In the genomic region with DNA sequence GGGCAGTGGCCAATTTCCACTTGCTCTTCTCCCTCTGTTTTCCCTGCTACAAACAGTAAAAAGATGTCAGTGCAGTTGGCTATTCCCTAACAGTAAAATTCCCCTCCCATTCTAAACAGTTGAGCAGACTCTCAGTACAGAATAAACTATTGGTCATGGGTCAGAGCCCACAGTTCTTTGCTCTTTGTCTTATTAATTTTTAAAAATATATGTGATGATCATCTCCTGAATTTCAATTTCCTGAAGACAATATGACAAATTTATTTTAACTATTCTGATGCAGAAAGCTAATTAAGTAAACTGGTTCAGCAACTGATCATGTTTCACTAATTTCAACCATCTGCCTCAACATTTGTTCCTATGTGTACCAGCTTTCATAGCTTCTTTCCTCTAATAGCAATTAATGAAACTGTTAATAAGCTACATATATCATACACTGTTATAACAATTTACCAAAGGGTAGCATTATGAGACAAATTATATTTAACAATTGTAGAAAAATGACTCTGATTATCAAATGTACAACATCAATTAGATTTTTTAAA, we compare ENCODE assay signal across 26 cellular contexts. TPM values are rescaled to one million over a fixed set of nuclear protein-coding genes. Genes with fewer than 3 reads are reported as not detected.
DNase-seq lines count a peak whose midpoint lies in the region; ATAC-seq, FAIRE-seq and TF ChIP-seq lines count a peak whose summit lies in the region.
"Had no signal": no experiment of that assay in that cellular context is flagged by ENCODE, and none has a peak within 500 bp of the region (broad histone marks: within the 10 kb centered on the region; RNA-seq: fewer than 3 reads in every experiment).

No MANE protein-coding gene starts in this region.

- no peak overlapping the region for H3K9ac ChIP-seq in endothelial cell of umbilical vein (replicated peaks; ENCODE audit: extremely low read depth, insufficient read depth, low read length)
- H3K9ac ChIP-seq: BLaER1 treated with 17β-estradiol and CSF1 and Interleukin-3, amounts not matched to agents 10 nM and 100 nM; SK-N-SH had no signal

- CTCF ChIA-PET in endothelial cell of umbilical vein (lab: Charles Lee) = no interaction called here

- H3K4me3 Mint-ChIP-seq in activated T-cell treated with anti-CD3 and anti-CD28 coated beads, Interleukin-2, amount 50 U/mL, for 4 hours = no peak overlapping the region
- H3K4me3 Mint-ChIP-seq: CD4-positive, alpha-beta T cell; T-helper 1 cell treated with Interleukin-12 subunit alpha and Interleukin-12 subunit beta and Interleukin-4 antibody, amounts not matched to agents 30 μg/mL and 1 μg/mL, for 36 hours had no signal

- H3K27me3 Mint-ChIP-seq in activated T-cell treated with anti-CD3 and anti-CD28 coated beads, Interleukin-2, amount 50 U/mL, for 4 hours (ENCODE audit: low read depth) = peaks cover 14% of the 10 kb centered on the region

- no peaks in the 10 kb centered on the region for H3K4me1 ChIP-seq in endothelial cell of umbilical vein (ENCODE audit: control insufficient read depth, extremely low read depth, insufficient read depth, low read length)
- H3K4me1 ChIP-seq: BLaER1 treated with 17β-estradiol and CSF1 and Interleukin-3, amounts not matched to agents 10 nM and 100 nM had no signal

- peak; percentile 10 for DNase-seq in Ammon's horn (ENCODE audit: low spot score)
- peak; percentile 84 for DNase-seq in G401 (ENCODE audit: low spot score)
- DNase-seq in NCI-H2171 treated with DMSO at 0.1 percent for 48 hours (lab: John Stamatoyannopoulos, UW) = peak; percentile 85
- DNase-seq in endothelial cell of umbilical vein (ENCODE audit: low read depth, low spot score) = no peak
- no peak for DNase-seq in activated T-cell treated with anti-CD3 and anti-CD28 coated beads, Interleukin-2, amount 50 U/mL, for 4 hours
- DNase-seq: CD4-positive, alpha-beta T cell; GDM1; KBM-7; MG63; NCI-H1048; NCI-H1417; NCI-H187 treated with DMSO at 0.1 percent for 48 hours; NCI-H2227 treated with DMSO at 0.1 percent for 48 hours; NCI-H510A treated with DMSO at 0.1 percent for 48 hours; NCI-H774; SK-N-SH; SW 1271 had no signal

- no TSS peak for BruUV-seq in endothelial cell of umbilical vein (replicated peaks; lab: Mats Ljungman, UMichigan)

- H4K20me1 ChIP-seq in endothelial cell of umbilical vein (replicated peaks; ENCODE audit: control insufficient read depth, extremely low read depth, insufficient read depth, low read length) = no peaks in the 10 kb centered on the region
- H4K20me1 ChIP-seq: BLaER1 treated with 17β-estradiol and CSF1 and Interleukin-3, amounts not matched to agents 10 nM and 100 nM had no signal

- H3K27me3 ChIP-seq in endothelial cell of umbilical vein (ENCODE audit: control insufficient read depth in 2 of 2, insufficient read depth in 2 of 2, low read length in 2 of 2) = no peaks in the 10 kb centered on the region
- H3K27me3 ChIP-seq: BLaER1 treated with 17β-estradiol and CSF1 and Interleukin-3, amounts not matched to agents 10 nM and 100 nM; MG63 had no signal

- in situ Hi-C loops in G401 (cut with HindIII; ENCODE audit: low sequenced_read_pairs) = no loop called here

- no peak for TF ChIP-seq CTCF in endothelial cell of umbilical vein (IDR thresholded peaks at IDR 0.05; ENCODE audit: extremely low read depth in 1 of 2, insufficient read depth in 1 of 2, low read depth in 1 of 2, low read length in 2 of 2)

- intact Hi-C loops in endothelial cell of umbilical vein (cut with micrococcal nuclease) = no loop called here

- POLR2A ChIA-PET in endothelial cell of umbilical vein (lab: Charles Lee) = no interaction called here

- no peak overlapping the region for H3K4me3 ChIP-seq in endothelial cell of umbilical vein (replicated peaks in 1 of 3; ENCODE audit: insufficient read depth in 1 of 3, low read depth in 1 of 3, low read length in 3 of 3)
- H3K4me3 ChIP-seq: BLaER1 treated with 17β-estradiol and CSF1 and Interleukin-3, amounts not matched to agents 10 nM and 100 nM; GM12878; MG63 had no signal

- H3K9me3 Mint-ChIP-seq in activated T-cell treated with anti-CD3 and anti-CD28 coated beads, Interleukin-2, amount 50 U/mL, for 4 hours = no peaks in the 10 kb centered on the region
- H3K9me3 Mint-ChIP-seq: CD4-positive, alpha-beta T cell; T-helper 1 cell treated with Interleukin-12 subunit alpha and Interleukin-12 subunit beta and Interleukin-4 antibody, amounts not matched to agents 30 μg/mL and 1 μg/mL, for 36 hours had no signal

- H3K36me3 ChIP-seq in endothelial cell of umbilical vein (ENCODE audit: control insufficient read depth in 2 of 2, extremely low read depth in 1 of 2, insufficient read depth in 2 of 2, low read length in 2 of 2) = no peaks in the 10 kb centered on the region
- H3K36me3 ChIP-seq: BLaER1 treated with 17β-estradiol and CSF1 and Interleukin-3, amounts not matched to agents 10 nM and 100 nM; MG63 had no signal

- no peaks in the 10 kb centered on the region for H3K36me3 Mint-ChIP-seq in activated T-cell treated with anti-CD3 and anti-CD28 coated beads, Interleukin-2, amount 50 U/mL, for 4 hours (ENCODE audit: insufficient read depth)

- no peaks in the 10 kb centered on the region for H3K4me1 Mint-ChIP-seq in activated T-cell treated with anti-CD3 and anti-CD28 coated beads, Interleukin-2, amount 50 U/mL, for 4 hours (ENCODE audit: low read depth)

- H2AFZ ChIP-seq in endothelial cell of umbilical vein (ENCODE audit: low read depth, low read length) = no peak overlapping the region

- dilution Hi-C loops in endothelial cell of umbilical vein (cut with MboI; ENCODE audit: extremely low pct_ligation_motif_present, low sequenced_read_pairs) = no loop called here

- H3K9me1 ChIP-seq in endothelial cell of umbilical vein (replicated peaks; ENCODE audit: control insufficient read depth, extremely low read depth, insufficient read depth, low read length) = no peaks in the 10 kb centered on the region

- H3K79me2 ChIP-seq in endothelial cell of umbilical vein (ENCODE audit: control insufficient read depth, insufficient read depth, low read length) = no peaks in the 10 kb centered on the region

- TF ChIP-seq POLR2A in endothelial cell of umbilical vein (IDR thresholded peaks at IDR 0.05; ENCODE audit: low read depth, low read length) = no peak

- FAIRE-seq in endothelial cell of umbilical vein (lab: Jason Lieb, UNC) = peak; percentile 48
- FAIRE-seq: A204.1, D721Med, GM12878, HTR-8/SVneo, RCC 7860 had no signal

- no peak overlapping the region for H3K4me2 ChIP-seq in endothelial cell of umbilical vein (ENCODE audit: insufficient read depth, low read length)
- H3K4me2 ChIP-seq: BLaER1 treated with 17β-estradiol and CSF1 and Interleukin-3, amounts not matched to agents 10 nM and 100 nM; SK-N-SH had no signal

- no peak overlapping the region for H3K27ac ChIP-seq in endothelial cell of umbilical vein (ENCODE audit: insufficient read depth, low read depth, low read length)
- H3K27ac ChIP-seq: BLaER1 treated with 17β-estradiol and CSF1 and Interleukin-3, amounts not matched to agents 10 nM and 100 nM had no signal

- H3K9me3 ChIP-seq in endothelial cell of umbilical vein (replicated peaks; ENCODE audit: control insufficient read depth, insufficient read depth, low read length) = no peaks in the 10 kb centered on the region
- H3K9me3 ChIP-seq: BLaER1 treated with 17β-estradiol and CSF1 and Interleukin-3, amounts not matched to agents 10 nM and 100 nM; MG63; SK-N-SH had no signal

- no peak for ATAC-seq in HG02642 (IDR thresholded peaks at IDR 0.05; ENCODE audit: poor library complexity, unreplicated experiment)
- no peak for ATAC-seq in GM21737 (IDR thresholded peaks at IDR 0.05; ENCODE audit: unreplicated experiment)
- ATAC-seq in activated T-cell treated with anti-CD3 and anti-CD28 coated beads, Interleukin-2, amount 50 U/mL, for 4 hours = no peak
- ATAC-seq: GM12878 had no signal

TF ChIP-seq in endothelial cell of umbilical vein, 7 proteins besides CTCF, POLR2A, EP300 and RAD21:
- TF ChIP-seq MYC (IDR thresholded peaks at IDR 0.05; ENCODE audit: low read depth, low read length) (no peak), GATA2 (IDR thresholded peaks at IDR 0.05; ENCODE audit: insufficient read depth, insufficient read length, low read depth, low read length) (no peak), POLR2AphosphoS5 (IDR thresholded peaks at IDR 0.05; ENCODE audit: insufficient read depth, low read depth, low read length) (no peak), EZH2 (IDR thresholded peaks at IDR 0.05; ENCODE audit: borderline replicate concordance, low read depth, low read length, severe bottlenecking) (no peak)

RNA-seq across cellular contexts. Expression of gene GALNT5, which starts 41.0 kb away (rescaled TPM):
- total RNA-seq in G401 (2014; rRNA removed; shearing (Covaris generic)) = not detected in 2 replicates
- not detected in 2 replicates for total RNA-seq in endothelial cell of umbilical vein
- not detected in 2 replicates for polyA plus RNA-seq in endothelial cell of umbilical vein
- not detected in 2 replicates for polyA plus RNA-seq in endothelial cell of umbilical vein (2011; cell fraction: cytosol; rRNA removed)
- not detected in 2 replicates for polyA plus RNA-seq in endothelial cell of umbilical vein (2011; cell fraction: nucleus; rRNA removed)
- polyA plus RNA-seq in endothelial cell of umbilical vein (2012) = not detected in 2 replicates
- polyA minus RNA-seq in endothelial cell of umbilical vein = 0.29 and 0.42 TPM in 2 replicates
- not detected for polyA minus RNA-seq in endothelial cell of umbilical vein (2011; cell fraction: cytosol; rRNA and poly(A)+ RNA removed)
- polyA minus RNA-seq in endothelial cell of umbilical vein (2011; cell fraction: nucleus; rRNA and poly(A)+ RNA removed) = not detected in 2 replicates
- under 1 TPM; 0.05 to 0.15 (median 0.08) TPM for total RNA-seq in activated T-cell treated with anti-CD3 and anti-CD28 coated beads, Interleukin-2, amount 50 U/mL, for 4 hours
- total RNA-seq: CD4-positive, alpha-beta T cell had no signal

Comparison
In these comparisons a context has a peak if more than half of its experiments do, and no peak if none do; other contexts are left out.
1. DNase-seq: peak in Ammon's horn (single experiment), G401 (single experiment) and NCI-H2171 treated with DMSO at 0.1 percent for 48 hours (single experiment); none in endothelial cell of umbilical vein (single experiment) and activated T-cell treated with anti-CD3 and anti-CD28 coated beads, Interleukin-2, amount 50 U/mL, for 4 hours (single experiment).